In the genomic region with DNA sequence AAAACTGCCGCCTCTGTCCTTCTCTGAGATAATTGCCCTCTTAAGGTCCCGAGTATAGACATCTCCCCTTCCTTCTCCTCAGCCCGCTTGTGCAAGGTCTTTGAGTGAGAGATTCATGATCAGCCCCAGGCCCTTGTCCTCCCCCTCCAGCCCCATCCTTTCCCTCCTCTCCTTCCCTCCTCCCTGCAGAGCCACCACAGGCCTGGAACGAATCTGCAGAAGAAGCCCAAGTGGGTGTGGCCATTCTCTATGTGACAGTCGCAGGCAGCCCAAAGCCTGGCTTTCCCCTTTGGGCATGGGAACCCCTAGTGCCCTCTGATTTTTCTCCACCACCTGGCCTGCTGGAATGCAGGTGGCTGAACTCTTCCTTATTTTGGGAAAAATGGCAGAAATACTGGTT, we compare ENCODE assay signal across 22 cellular contexts. TPM values are rescaled to one million over a fixed set of nuclear protein-coding genes. Genes with fewer than 3 reads are reported as not detected.
DNase-seq lines count a peak whose midpoint lies in the region; ATAC-seq and TF ChIP-seq lines count a peak whose summit lies in the region.
"Had no signal": no experiment of that assay in that cellular context is flagged by ENCODE, and none has a peak within 500 bp of the region (broad histone marks: within the 10 kb centered on the region; RNA-seq: fewer than 3 reads in every experiment).

No MANE protein-coding gene starts in this region.

- no peak for ATAC-seq in CD8-positive, alpha-beta T cell
- ATAC-seq: activated T-cell treated with anti-CD3 and anti-CD28 coated beads, Interleukin-2, amount 50 U/mL, for 72 hours; right cardiac atrium had no signal

- H3K36me3 Mint-ChIP-seq in activated T-helper 1 cell treated with anti-CD3 and anti-CD28 coated beads, Interleukin-12 subunit alpha, Interleukin-12 subunit beta, Interleukin-2, Interleukin-4 antibody, amounts not matched to agents 30 ng/mL and 10 ng/mL and 1 ng/mL, durations not matched to agents 14 hours and 24 hours and 36 hours (ENCODE audit: low read depth) = no peaks in the 10 kb centered on the region
- H3K36me3 Mint-ChIP-seq in CD8-positive, alpha-beta T cell = no peaks in the 10 kb centered on the region
- H3K36me3 Mint-ChIP-seq: activated naive CD8-positive, alpha-beta T cell; mesothelial cell of epicardium had no signal

- no CpG with 5 or more reads among the region's 5 CpGs for WGBS in mesendoderm (ENCODE audit: extremely low coverage, insufficient coverage, low lambda C conversion rate)

- H3K4ac ChIP-seq in mesendoderm (ENCODE audit: low read depth, low read length) = no peak overlapping the region

- H3K9ac ChIP-seq in mesendoderm (ENCODE audit: low read length) (no peak overlapping the region), colonic mucosa (ENCODE audit: low read depth in 2 of 2, low read length in 2 of 2) (no peak overlapping the region)

- H3K4me3 ChIP-seq in BE2C (ENCODE audit: low read depth, low read length) = no peak overlapping the region
- H3K4me3 ChIP-seq in HEK293 (ENCODE audit: low read depth, low read length) = no peak overlapping the region
- no peak overlapping the region for H3K4me3 ChIP-seq in mesendoderm (ENCODE audit: low read length)
- no peak overlapping the region for H3K4me3 ChIP-seq in CD8-positive, alpha-beta T cell (ENCODE audit: low read depth, low read length)
- H3K4me3 ChIP-seq in colonic mucosa = no peak overlapping the region
- H3K4me3 ChIP-seq: heart right ventricle, stomach had no signal

- no peak overlapping the region for H2BK15ac ChIP-seq in mesendoderm (replicated peaks; ENCODE audit: low read depth)

- no peak overlapping the region for H3K23ac ChIP-seq in mesendoderm (ENCODE audit: low read length)

- peaks cover 9% of the 10 kb centered on the region for H3K4me1 Mint-ChIP-seq in activated T-helper 1 cell treated with anti-CD3 and anti-CD28 coated beads, Interleukin-12 subunit alpha, Interleukin-12 subunit beta, Interleukin-2, Interleukin-4 antibody, amounts not matched to agents 30 ng/mL and 10 ng/mL and 1 ng/mL, durations not matched to agents 14 hours and 24 hours and 36 hours (ENCODE audit: low read depth)
- H3K4me1 Mint-ChIP-seq in CD8-positive, alpha-beta T cell (ENCODE audit: low read depth) = peaks cover 3% of the 10 kb centered on the region
- H3K4me1 Mint-ChIP-seq: mesothelial cell of epicardium had no signal

- no peak overlapping the region for H3K27ac ChIP-seq in HEK293 (ENCODE audit: extremely low read depth, low read depth, low read length)
- H3K27ac ChIP-seq in mesendoderm (ENCODE audit: low read depth, low read length) = no peak overlapping the region
- H3K27ac ChIP-seq in CD8-positive, alpha-beta T cell (ENCODE audit: low read depth, low read length) = no peak overlapping the region
- H3K27ac ChIP-seq in colonic mucosa = no peak overlapping the region
- H3K27ac ChIP-seq: stomach had no signal

- H2BK120ac ChIP-seq in mesendoderm (ENCODE audit: low read depth, low read length) = no peak overlapping the region

- no peaks in the 10 kb centered on the region for H3K9me3 ChIP-seq in BE2C
- H3K9me3 ChIP-seq in HEK293 (ENCODE audit: control insufficient read depth, insufficient read depth, low read depth, low read length) = no peaks in the 10 kb centered on the region
- H3K9me3 ChIP-seq in CD8-positive, alpha-beta T cell (ENCODE audit: low read length) = no peaks in the 10 kb centered on the region
- no peaks in the 10 kb centered on the region for H3K9me3 ChIP-seq in colonic mucosa
- H3K9me3 ChIP-seq: Caco-2, heart right ventricle, stomach had no signal

- H3K27me3 Mint-ChIP-seq in activated T-helper 1 cell treated with anti-CD3 and anti-CD28 coated beads, Interleukin-12 subunit alpha, Interleukin-12 subunit beta, Interleukin-2, Interleukin-4 antibody, amounts not matched to agents 30 ng/mL and 10 ng/mL and 1 ng/mL, durations not matched to agents 14 hours and 24 hours and 36 hours (ENCODE audit: insufficient read depth) = peaks cover 2% of the 10 kb centered on the region
- H3K27me3 Mint-ChIP-seq in CD8-positive, alpha-beta T cell (ENCODE audit: low read depth) = peaks cover 10% of the 10 kb centered on the region
- H3K27me3 Mint-ChIP-seq: activated naive CD8-positive, alpha-beta T cell had no signal

- no peaks in the 10 kb centered on the region for H3K9me3 Mint-ChIP-seq in activated T-helper 1 cell treated with anti-CD3 and anti-CD28 coated beads, Interleukin-12 subunit alpha, Interleukin-12 subunit beta, Interleukin-2, Interleukin-4 antibody, amounts not matched to agents 30 ng/mL and 10 ng/mL and 1 ng/mL, durations not matched to agents 14 hours and 24 hours and 36 hours
- H3K9me3 Mint-ChIP-seq in CD8-positive, alpha-beta T cell = no peaks in the 10 kb centered on the region
- H3K9me3 Mint-ChIP-seq: activated B cell treated with CpG ODN at 0.5 μM for 24 hours; activated T-cell treated with anti-CD3 and anti-CD28 coated beads, Interleukin-2, amount 50 U/mL, for 72 hours; mesothelial cell of epicardium had no signal

- H2BK5ac ChIP-seq in mesendoderm (ENCODE audit: low read length) = no peak overlapping the region

- no peak overlapping the region for H3K18ac ChIP-seq in mesendoderm (ENCODE audit: low read length)

- intact Hi-C loops in activated T-helper 1 cell treated with anti-CD3 and anti-CD28 coated beads, Interleukin-12 subunit alpha, Interleukin-12 subunit beta, Interleukin-2, Interleukin-4 antibody, amounts not matched to agents 30 ng/mL and 10 ng/mL and 1 ng/mL, durations not matched to agents 14 hours and 24 hours and 36 hours (cut with micrococcal nuclease) = no loop called here
- intact Hi-C loops in CD8-positive, alpha-beta T cell (cut with DNase I, micrococcal nuclease) = no loop called here
- intact Hi-C loops in colonic mucosa (cut with DNase I) = no loop called here

- POLR2A ChIA-PET in HEK293 (lab: Yijun Ruan, JAX) = interaction anchor here (0.6 kb wide), 1 partner anchor 8 kb away, joined by 9 read pairs; no protein-coding TSS in a partner anchor
- POLR2A ChIA-PET in CD8-positive, alpha-beta T cell (lab: Charles Lee) = no interaction called here

- H3K4me3 Mint-ChIP-seq in activated T-helper 1 cell treated with anti-CD3 and anti-CD28 coated beads, Interleukin-12 subunit alpha, Interleukin-12 subunit beta, Interleukin-2, Interleukin-4 antibody, amounts not matched to agents 30 ng/mL and 10 ng/mL and 1 ng/mL, durations not matched to agents 14 hours and 24 hours and 36 hours = no peak overlapping the region
- no peak overlapping the region for H3K4me3 Mint-ChIP-seq in CD8-positive, alpha-beta T cell
- H3K4me3 Mint-ChIP-seq: activated B cell treated with CpG ODN at 0.5 μM for 24 hours; activated naive CD8-positive, alpha-beta T cell; activated T-cell treated with anti-CD3 and anti-CD28 coated beads, Interleukin-2, amount 50 U/mL, for 72 hours; mesothelial cell of epicardium had no signal

- no peak overlapping the region for H2AK5ac ChIP-seq in mesendoderm (ENCODE audit: low read length)

- H3K4me1 ChIP-seq in BE2C = peaks cover 26% of the 10 kb centered on the region
- no peaks in the 10 kb centered on the region for H3K4me1 ChIP-seq in HEK293 (ENCODE audit: control insufficient read depth, insufficient read depth, low read length)
- H3K4me1 ChIP-seq in mesendoderm (ENCODE audit: control insufficient read depth, low read depth, low read length) = no peaks in the 10 kb centered on the region
- peaks cover 3% of the 10 kb centered on the region for H3K4me1 ChIP-seq in CD8-positive, alpha-beta T cell (ENCODE audit: insufficient read depth, low read length)
- no peaks in the 10 kb centered on the region for H3K4me1 ChIP-seq in colonic mucosa
- H3K4me1 ChIP-seq: Caco-2 had no signal

- H3K4me2 ChIP-seq in mesendoderm (ENCODE audit: low read length) = no peak overlapping the region

- DNase-seq in BE2C (peak; percentile 56), mesendoderm (peak; percentile 54), colonic mucosa (no peak), 8988T (no peak)
- DNase-seq in activated T-helper 1 cell treated with anti-CD3 and anti-CD28 coated beads, Interleukin-12 subunit alpha, Interleukin-12 subunit beta, Interleukin-2, Interleukin-4 antibody, amounts not matched to agents 30 ng/mL and 10 ng/mL and 1 ng/mL, durations not matched to agents 14 hours and 24 hours and 36 hours (ENCODE audit: low spot score) = no peak
- DNase-seq in CD8-positive, alpha-beta T cell = no peak
- no peak for DNase-seq in central memory CD4-positive, alpha-beta T cell
- DNase-seq: activated B cell treated with CpG ODN at 0.5 μM for 24 hours; activated T-cell treated with anti-CD3 and anti-CD28 coated beads, Interleukin-2, amount 50 U/mL, for 72 hours; Caco-2; effector CD8-positive, alpha-beta T cell; heart right ventricle; islet precursor cell; NCI-H2029; NCI-H774; right cardiac atrium; stomach; T-helper 1 cell had no signal

- H3K36me3 ChIP-seq in BE2C (no peaks in the 10 kb centered on the region), HEK293 (ENCODE audit: control insufficient read depth in 2 of 2, insufficient read depth in 1 of 2, low read length in 2 of 2) (no peaks in the 10 kb centered on the region), mesendoderm (ENCODE audit: control insufficient read depth, insufficient read depth, low read length) (no peaks in the 10 kb centered on the region), colonic mucosa (no peaks in the 10 kb centered on the region)
- no peaks in the 10 kb centered on the region for H3K36me3 ChIP-seq in CD8-positive, alpha-beta T cell (ENCODE audit: insufficient read depth, low read length)
- H3K36me3 ChIP-seq: stomach had no signal

- H3K79me2 ChIP-seq in mesendoderm (ENCODE audit: control insufficient read depth, insufficient read depth, low read length) = no peaks in the 10 kb centered on the region

- H3K27me3 ChIP-seq in BE2C (no peaks in the 10 kb centered on the region), mesendoderm (ENCODE audit: insufficient read depth, low read length, poor library complexity) (no peaks in the 10 kb centered on the region), colonic mucosa (no peaks in the 10 kb centered on the region)
- no peaks in the 10 kb centered on the region for H3K27me3 ChIP-seq in CD8-positive, alpha-beta T cell (ENCODE audit: insufficient read depth, low read length)
- H3K27me3 ChIP-seq: heart right ventricle had no signal

- no peak overlapping the region for H3K56ac ChIP-seq in mesendoderm (ENCODE audit: low read length)

- H4K8ac ChIP-seq in mesendoderm (ENCODE audit: low read depth, low read length) = no peak overlapping the region

- TF ChIP-seq CTCF in BE2C (IDR thresholded peaks at IDR 0.05; ENCODE audit: low read depth, low read length) (no peak), HEK293 (tag by site-specific recombination; IDR thresholded peaks at IDR 0.05) (no peak), colonic mucosa (IDR thresholded peaks at IDR 0.05) (no peak)
- no peak for TF ChIP-seq CTCF in CD8-positive, alpha-beta T cell (IDR thresholded peaks at IDR 0.05)

- no peak overlapping the region for H4K5ac ChIP-seq in mesendoderm (ENCODE audit: low read length)

- H3K27ac Mint-ChIP-seq in activated T-helper 1 cell treated with anti-CD3 and anti-CD28 coated beads, Interleukin-12 subunit alpha, Interleukin-12 subunit beta, Interleukin-2, Interleukin-4 antibody, amounts not matched to agents 30 ng/mL and 10 ng/mL and 1 ng/mL, durations not matched to agents 14 hours and 24 hours and 36 hours = peak overlapping the region; percentile 50
- H3K27ac Mint-ChIP-seq in CD8-positive, alpha-beta T cell = no peak overlapping the region
- H3K27ac Mint-ChIP-seq: activated B cell treated with CpG ODN at 0.5 μM for 24 hours; activated naive CD8-positive, alpha-beta T cell; activated T-cell treated with anti-CD3 and anti-CD28 coated beads, Interleukin-2, amount 50 U/mL, for 72 hours; mesothelial cell of epicardium had no signal

- H3K79me1 ChIP-seq in mesendoderm (ENCODE audit: low read length) = no peaks in the 10 kb centered on the region

- CTCF ChIA-PET in HEK293 (lab: Yijun Ruan, JAX) = interaction anchor here (0.6 to 3.2 kb wide), 6 partner anchors 21 to 1868 kb away, joined by 3 to 17 read pairs (median 4); no protein-coding TSS in a partner anchor
- CTCF ChIA-PET in CD8-positive, alpha-beta T cell (lab: Charles Lee) = interaction anchor here (12.2 kb wide), 1 partner anchor 157 kb away, joined by 230 read pairs; no protein-coding TSS in a partner anchor

RNA-seq across cellular contexts. Expression of gene NDRG4, which starts 7.2 kb away (rescaled TPM):
- polyA plus RNA-seq in BE2C (2012; ENCODE audit: insufficient read depth, insufficient read length, low read depth) = 108 TPM
- 1.5 and 1.7 TPM in 2 replicates for total RNA-seq in activated T-helper 1 cell treated with anti-CD3 and anti-CD28 coated beads, Interleukin-12 subunit alpha, Interleukin-12 subunit beta, Interleukin-2, Interleukin-4 antibody, amounts not matched to agents 30 ng/mL and 10 ng/mL and 1 ng/mL, durations not matched to agents 14 hours and 24 hours and 36 hours
- polyA plus RNA-seq in mesendoderm (2013, experiment 1 of 2) = 7.2 TPM
- 7.0 TPM for polyA plus RNA-seq in mesendoderm (2013, experiment 2 of 2)
- total RNA-seq in CD8-positive, alpha-beta T cell = not detected
- total RNA-seq in colonic mucosa = 1 to 10 TPM; 3.0 to 9.8 TPM
- total RNA-seq: MCF 10A had no signal

RNA-seq across cellular contexts. Expression of gene SETD6, which starts 22.6 kb away (rescaled TPM):
- 66.5 TPM for polyA plus RNA-seq in BE2C (2012; ENCODE audit: insufficient read depth, insufficient read length, low read depth)
- 32.1 and 34.9 TPM in 2 replicates for total RNA-seq in activated T-helper 1 cell treated with anti-CD3 and anti-CD28 coated beads, Interleukin-12 subunit alpha, Interleukin-12 subunit beta, Interleukin-2, Interleukin-4 antibody, amounts not matched to agents 30 ng/mL and 10 ng/mL and 1 ng/mL, durations not matched to agents 14 hours and 24 hours and 36 hours
- 24.0 TPM for polyA plus RNA-seq in mesendoderm (2013, experiment 1 of 2)
- polyA plus RNA-seq in mesendoderm (2013, experiment 2 of 2) = 25.0 TPM
- 10 to 100 TPM; 17.3 to 17.4 TPM for total RNA-seq in CD8-positive, alpha-beta T cell
- total RNA-seq in colonic mucosa = 10 to 100 TPM in 1 of 2 donors, 1 to 10 TPM in 1; 8.5 to 18.0 TPM

Comparison
In these comparisons a context has a peak if more than half of its experiments do, and no peak if none do; other contexts are left out.
1. DNase-seq: peak in BE2C (single experiment) and mesendoderm (single experiment); none in activated T-helper 1 cell treated with anti-CD3 and anti-CD28 coated beads, Interleukin-12 subunit alpha, Interleukin-12 subunit beta, Interleukin-2, Interleukin-4 antibody, amounts not matched to agents 30 ng/mL and 10 ng/mL and 1 ng/mL, durations not matched to agents 14 hours and 24 hours and 36 hours (single experiment), CD8-positive, alpha-beta T cell (0 of 7), colonic mucosa (single experiment), 8988T (single experiment) and central memory CD4-positive, alpha-beta T cell (single experiment).